In genomic region chr2:115887209-115887776, GRCh38 we compare ENCODE assay signal across 37 cellular contexts.
"Had no signal": no experiment of that assay in that cellular context is flagged by ENCODE, and none has a peak within 500 bp of the region (broad histone marks: within the 10 kb centered on the region; RNA-seq: fewer than 3 reads in every experiment).

No MANE protein-coding gene starts in this region.

- H3K36me3 ChIP-seq: MG63 had no signal

- DNase-seq: Karpas-422, Kasumi-1, MG63, MM.1S, MV-4-11, NCI-H1048, NCI-H1092, NCI-H1092 treated with DMSO at 0.1 percent for 48 hours, NCI-H1105, NCI-H1105 treated with DMSO at 0.1 percent for 48 hours, NCI-H1417, NCI-H1417 treated with DMSO at 0.1 percent for 48 hours, NCI-H1436, NCI-H1436 treated with DMSO at 0.1 percent for 48 hours, NCI-H146, NCI-H1694, NCI-H1694 treated with DMSO at 0.1 percent for 48 hours, NCI-H187, NCI-H187 treated with DMSO at 0.1 percent for 48 hours, NCI-H1930, NCI-H2029, NCI-H2029 treated with DMSO at 0.1 percent for 48 hours, NCI-H2081, NCI-H2081 treated with DMSO at 0.1 percent for 48 hours, NCI-H2107, NCI-H2171, NCI-H2171 treated with DMSO at 0.1 percent for 48 hours, NCI-H2227 treated with DMSO at 0.1 percent for 48 hours, NCI-H226, NCI-H345, NCI-H446, NCI-H446 treated with DMSO at 0.1 percent for 48 hours, NCI-H510A, NCI-H510A treated with DMSO at 0.1 percent for 48 hours, NCI-H524, NCI-H524 treated with DMSO at 0.1 percent for 48 hours, NCI-H526 had no signal

- H3K27me3 ChIP-seq: MG63 had no signal

- H3K4me3 ChIP-seq: MG63 had no signal
